In genomic region chr22:44331881-44332714, GRCh38 we compare ENCODE assay signal across 8 cellular contexts. TPM values are rescaled to one million over a fixed set of nuclear protein-coding genes. Genes with fewer than 3 reads are reported as not detected.
DNase-seq lines count a peak whose midpoint lies in the region; ATAC-seq and TF ChIP-seq lines count a peak whose summit lies in the region.

No MANE protein-coding gene starts in this region.

- DNase-seq in AG08395 (ENCODE audit: low spot score) (peak; percentile 47), H7 (peak; percentile 88), astrocyte of the hippocampus (ENCODE audit: low read depth, low spot score) (peak; percentile 73), memory B cell (ENCODE audit: low spot score in 2 of 2) (no peak), cerebellar nuclear complex (lab: John Stamatoyannopoulos, UW) (no peak), upper lobe of right lung (no peak), C1 segment of cervical spinal cord (lab: John Stamatoyannopoulos, UW) (no peak)

- no peaks in the 10 kb centered on the region for H3K9me3 Mint-ChIP-seq in memory B cell

- peak overlapping the region; percentile 79 for H3K4me3 Mint-ChIP-seq in memory B cell

- no peaks in the 10 kb centered on the region for H3K36me3 Mint-ChIP-seq in memory B cell

- H3K9me3 ChIP-seq in upper lobe of right lung, result no peaks in the 10 kb centered on the region

- no peak overlapping the region for H3K27ac ChIP-seq in upper lobe of right lung

- no peak for TF ChIP-seq CTCF in upper lobe of right lung (IDR thresholded peaks at IDR 0.05)

- peaks cover 31% of the 10 kb centered on the region for H3K27me3 ChIP-seq in H7 (ENCODE audit: control insufficient read depth, insufficient read depth, low read length)
- H3K27me3 ChIP-seq in upper lobe of right lung, result peaks cover 62% of the 10 kb centered on the region

- peak overlapping the region; percentile 21 for H3K27ac Mint-ChIP-seq in memory B cell

- H3K4me1 Mint-ChIP-seq in memory B cell, result peaks cover 13% of the 10 kb centered on the region

- H3K4me3 ChIP-seq in H7 (ENCODE audit: insufficient read depth, low read depth, low read length), result peak overlapping the region; percentile 32; the same call in 1 of the 2 replicates
- H3K4me3 ChIP-seq in upper lobe of right lung, result no peak overlapping the region

- peaks cover 15% of the 10 kb centered on the region for H3K27me3 Mint-ChIP-seq in memory B cell

- H3K36me3 ChIP-seq in H7 (replicated peaks; ENCODE audit: control insufficient read depth, insufficient read depth, low read length) (no peaks in the 10 kb centered on the region), upper lobe of right lung (no peaks in the 10 kb centered on the region)

- no peak for ATAC-seq in memory B cell (ENCODE audit: low read depth)
- ATAC-seq in upper lobe of right lung, result no peak
- ATAC-seq in GM18520 (IDR thresholded peaks at IDR 0.05; ENCODE audit: unreplicated experiment), result no peak

- H3K4me1 ChIP-seq in upper lobe of right lung, result no peaks in the 10 kb centered on the region

- intact Hi-C loops in upper lobe of right lung (cut with DNase I), result no loop called here

RNA-seq across cellular contexts. Expression of gene SHISAL1, which starts 19.3 kb away (rescaled TPM):
- 1.3 and 2.9 TPM in 2 replicates for total RNA-seq in H7 (2014; rRNA removed; shearing (Covaris generic))
- 1.0 TPM for total RNA-seq in upper lobe of right lung

Comparison
In these comparisons a context has a peak if more than half of its experiments do, and no peak if none do; other contexts are left out.
1. DNase-seq: peak in AG08395 (single experiment), H7 (single experiment) and astrocyte of the hippocampus (single experiment); none in memory B cell (0 of 2), cerebellar nuclear complex (0 of 2), upper lobe of right lung (single experiment) and C1 segment of cervical spinal cord (0 of 14).